In the genomic region with DNA sequence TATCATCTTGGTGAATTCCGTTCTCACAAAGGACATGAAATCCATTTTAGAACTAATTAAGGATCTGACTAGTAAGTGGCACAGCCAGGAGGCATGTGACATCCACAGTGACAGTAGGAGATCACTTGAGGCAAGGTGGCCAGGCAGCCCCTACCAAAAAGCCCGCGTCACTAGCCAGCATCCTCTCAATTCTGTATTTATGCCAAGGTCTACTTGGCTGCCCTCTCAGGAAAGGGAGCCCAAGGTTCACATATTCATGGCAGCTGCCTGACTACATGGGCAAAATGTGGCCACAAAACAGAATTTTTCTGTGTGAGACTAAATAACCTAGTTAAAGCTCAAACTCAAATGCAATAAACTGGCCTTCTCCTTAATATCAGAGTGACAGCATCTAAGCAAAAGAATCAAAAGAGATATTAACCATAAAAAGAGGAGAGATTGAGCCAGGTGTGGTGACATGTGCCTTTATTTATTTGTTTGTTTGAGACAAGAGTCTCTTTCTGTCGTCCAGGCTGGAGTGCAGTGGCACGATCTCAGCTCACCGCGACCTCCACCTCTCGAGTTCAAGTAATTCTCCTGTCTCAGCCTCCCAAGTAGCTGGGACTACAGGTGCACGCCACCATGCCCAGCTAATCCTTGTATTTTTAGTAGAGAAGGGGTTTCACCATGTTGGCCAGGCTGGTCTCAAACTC, we compare ENCODE assay signal across 15 cellular contexts. TPM values are rescaled to one million over a fixed set of nuclear protein-coding genes. Genes with fewer than 3 reads are reported as not detected.
DNase-seq lines count a peak whose midpoint lies in the region; TF ChIP-seq lines count a peak whose summit lies in the region.
"Had no signal": no experiment of that assay in that cellular context is flagged by ENCODE, and none has a peak within 500 bp of the region (broad histone marks: within the 10 kb centered on the region; RNA-seq: fewer than 3 reads in every experiment).

No MANE protein-coding gene starts in this region.

- no peak overlapping the region for H3K4me3 Mint-ChIP-seq in activated naive CD4-positive, alpha-beta T cell treated with anti-CD3 and anti-CD28 coated beads, Interleukin-2, amount 10 ng/mL, durations not matched to agents 7 days and 5 days
- H3K4me3 Mint-ChIP-seq in neural crest cell, result no peak overlapping the region
- H3K4me3 Mint-ChIP-seq: B cell; CD4-positive, alpha-beta memory T cell; HFFc6 had no signal

- peak overlapping the region; percentile 28 for H3K27ac Mint-ChIP-seq in activated naive CD4-positive, alpha-beta T cell treated with anti-CD3 and anti-CD28 coated beads, Interleukin-2, amount 10 ng/mL, durations not matched to agents 7 days and 5 days
- peak overlapping the region; percentile 50 for H3K27ac Mint-ChIP-seq in neural crest cell (ENCODE audit: unreplicated experiment)
- H3K27ac Mint-ChIP-seq: B cell; CD4-positive, alpha-beta memory T cell; HFFc6 had no signal

- TF ChIP-seq CTCF in VCaP (conservative IDR thresholded peaks at IDR 0.05), result no peak
- no peak for TF ChIP-seq CTCF in neural crest cell (conservative IDR thresholded peaks at IDR 0.05)

- peaks cover 52% of the 10 kb centered on the region for H3K4me1 Mint-ChIP-seq in activated naive CD4-positive, alpha-beta T cell treated with anti-CD3 and anti-CD28 coated beads, Interleukin-2, amount 10 ng/mL, durations not matched to agents 7 days and 5 days
- H3K4me1 Mint-ChIP-seq in neural crest cell, result peaks cover 12% of the 10 kb centered on the region

- H3K27me3 Mint-ChIP-seq in activated naive CD4-positive, alpha-beta T cell treated with anti-CD3 and anti-CD28 coated beads, Interleukin-2, amount 10 ng/mL, durations not matched to agents 7 days and 5 days, result no peaks in the 10 kb centered on the region
- H3K27me3 Mint-ChIP-seq in neural crest cell (ENCODE audit: low read depth), result no peaks in the 10 kb centered on the region
- H3K27me3 Mint-ChIP-seq: B cell; CD4-positive, alpha-beta memory T cell had no signal

- peak overlapping the region; percentile 68 for H3K27ac ChIP-seq in VCaP

- CTCF ChIA-PET in activated naive CD4-positive, alpha-beta T cell treated with anti-CD3 and anti-CD28 coated beads, Interleukin-2, amount 10 ng/mL, durations not matched to agents 7 days and 5 days (lab: Charles Lee), result no interaction called here

- H3K9me3 Mint-ChIP-seq in activated naive CD4-positive, alpha-beta T cell treated with anti-CD3 and anti-CD28 coated beads, Interleukin-2, amount 10 ng/mL, durations not matched to agents 7 days and 5 days, result peaks cover 6% of the 10 kb centered on the region
- peaks cover 7% of the 10 kb centered on the region for H3K9me3 Mint-ChIP-seq in neural crest cell
- H3K9me3 Mint-ChIP-seq: HFFc6 had no signal

- H3K36me3 Mint-ChIP-seq in activated naive CD4-positive, alpha-beta T cell treated with anti-CD3 and anti-CD28 coated beads, Interleukin-2, amount 10 ng/mL, durations not matched to agents 7 days and 5 days, result peaks cover 4% of the 10 kb centered on the region
- H3K36me3 Mint-ChIP-seq in neural crest cell (ENCODE audit: low read depth), result no peaks in the 10 kb centered on the region
- H3K36me3 Mint-ChIP-seq: CD4-positive, alpha-beta memory T cell had no signal

- no peak for DNase-seq in activated naive CD4-positive, alpha-beta T cell treated with anti-CD3 and anti-CD28 coated beads, Interleukin-2, amount 10 ng/mL, durations not matched to agents 7 days and 5 days
- DNase-seq in activated naive CD4-positive, alpha-beta T cell treated with Interleukin-2 at 50 U/mL for 16 hours, result no peak
- DNase-seq in NCI-H2029 treated with DMSO at 0.1 percent for 48 hours (lab: John Stamatoyannopoulos, UW) (peak; percentile 46), neural crest cell (ENCODE audit: low read depth, low spot score) (no peak), NCI-H146 treated with DMSO at 0.1 percent for 48 hours (lab: John Stamatoyannopoulos, UW; ENCODE audit: unreplicated experiment) (no peak), GF-D8 (lab: John Stamatoyannopoulos, UW) (no peak)
- DNase-seq: CD4-positive, alpha-beta memory T cell; DMS79; HFFc6; MV-4-11; NCI-H1436 treated with DMSO at 0.1 percent for 48 hours; NCI-H510A treated with DMSO at 0.1 percent for 48 hours; RPMI8226 had no signal

RNA-seq across cellular contexts. Expression of gene SLC9A7, which starts 51.5 kb away (rescaled TPM):
- 4.2 and 4.3 TPM in 2 replicates for total RNA-seq in neural crest cell
